ENCODE assay signal across 20 cellular contexts in the genomic region with DNA sequence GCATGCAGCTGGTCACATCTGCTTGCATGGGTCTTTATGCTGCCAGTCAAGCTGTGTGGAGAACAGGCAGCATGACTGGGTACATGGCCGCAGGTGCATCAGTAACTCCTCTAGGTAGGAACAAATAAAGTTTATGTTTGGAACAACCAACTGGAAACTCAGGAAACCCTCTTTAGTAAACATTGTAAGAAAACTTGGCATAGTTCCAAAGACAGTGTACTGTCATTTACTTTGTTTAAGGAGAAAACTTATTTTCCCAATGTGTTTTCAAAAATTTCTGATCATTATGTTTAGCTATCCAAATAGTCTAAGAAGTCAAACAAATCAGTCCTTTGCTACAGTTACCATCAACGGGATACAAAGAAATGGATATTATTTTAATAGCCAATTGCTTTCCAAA.
DNase-seq lines count a peak whose midpoint lies in the region; ATAC-seq, FAIRE-seq and TF ChIP-seq lines count a peak whose summit lies in the region.
"Had no signal": no experiment of that assay in that cellular context is flagged by ENCODE, and none has a peak within 500 bp of the region (broad histone marks: within the 10 kb centered on the region; RNA-seq: fewer than 3 reads in every experiment).

No MANE protein-coding gene starts in this region.

- no peak overlapping the region for H3K27ac ChIP-seq in PC-9
- H3K27ac ChIP-seq: GM23248 had no signal

- TF ChIP-seq CTCF in PC-9 (conservative IDR thresholded peaks at IDR 0.05), result no peak
- TF ChIP-seq CTCF in bronchial epithelial cell (IDR thresholded peaks at IDR 0.05; ENCODE audit: insufficient read depth, low read length, severe bottlenecking), result no peak

- no peak for FAIRE-seq in bronchial epithelial cell (lab: Jason Lieb, UNC)
- FAIRE-seq: D721Med had no signal

- CTCF ChIA-PET in PC-9 (lab: Charles Lee), result no interaction called here

- POLR2A ChIA-PET in PC-9 (lab: Charles Lee; ENCODE audit: unreplicated experiment), result no interaction called here

- peak; percentile 64 for ATAC-seq in left colon
- ATAC-seq: SK-N-SH treated with all-trans-retinoic acid at 6 μM for 48 hours had no signal

- H3K4me1 ChIP-seq in PC-9 (replicated peaks; ENCODE audit: insufficient read depth), result peaks cover 9% of the 10 kb centered on the region; the same call in 1 of the 2 replicates

- H3K4me3 ChIP-seq in PC-9 (no peak overlapping the region), bronchial epithelial cell (ENCODE audit: low read depth, low read length) (no peak overlapping the region), H7 (ENCODE audit: insufficient read depth, low read depth, low read length) (no peak overlapping the region)
- H3K4me3 ChIP-seq: GM23248 had no signal

- intact Hi-C loops in PC-9 (cut with micrococcal nuclease; ENCODE audit: unreplicated experiment), result no loop called here
- intact Hi-C loops in left colon (cut with DNase I, micrococcal nuclease), result no loop called here

- H3K9me3 ChIP-seq in PC-9 (ENCODE audit: insufficient read depth, low read depth), result no peaks in the 10 kb centered on the region

- DNase-seq in ELR (ENCODE audit: low read depth) (peak; percentile 0), PC-9 (no peak), bronchial epithelial cell (ENCODE audit: low read depth) (peak; percentile 22), left colon (no peak), occipital lobe (lab: John Stamatoyannopoulos, UW) (no peak), H7 (no peak)
- DNase-seq in stimulated activated CD4-positive, alpha-beta T cell treated with anti-CD3 and anti-CD28 coated beads, Interleukin-4, amount 100 ng/mL, for 4 hours, result no peak
- DNase-seq: C1 segment of cervical spinal cord; CD8-positive, alpha-beta memory T cell; GDM1; GM23248; NCI-H1105; NCI-H2081; NCI-H2171 treated with DMSO at 0.1 percent for 48 hours; NCI-H446; NCI-H526 treated with DMSO at 0.1 percent for 48 hours; NK-92 treated with Interleukin-12 subunit alpha and Interleukin-12 subunit beta, amount 100 ng/mL, for 24 hours; SHP77 treated with DMSO at 0.1 percent for 48 hours had no signal

- no peaks in the 10 kb centered on the region; the same call in 1 of the 2 replicates for H3K9me2 ChIP-seq in PC-9 (ENCODE audit: insufficient read depth)

- H4K20me1 ChIP-seq in PC-9 (ENCODE audit: insufficient read depth), result no peaks in the 10 kb centered on the region

- no peaks in the 10 kb centered on the region for H3F3A ChIP-seq in PC-9 (ENCODE audit: insufficient read depth, low read depth)

- no peak overlapping the region for H2AFZ ChIP-seq in PC-9
- H2AFZ ChIP-seq: GM23248 had no signal

- BruUV-seq in PC-9 (replicated peaks; lab: Mats Ljungman, UMichigan), result no TSS peak

- no peaks in the 10 kb centered on the region for H3K79me2 ChIP-seq in PC-9 (ENCODE audit: low read depth)

- no peaks in the 10 kb centered on the region for H3K36me3 ChIP-seq in PC-9 (ENCODE audit: low read depth)
- H3K36me3 ChIP-seq in bronchial epithelial cell (ENCODE audit: control insufficient read depth, insufficient read depth, low read length), result no peaks in the 10 kb centered on the region
- no peaks in the 10 kb centered on the region for H3K36me3 ChIP-seq in H7 (replicated peaks; ENCODE audit: control insufficient read depth, insufficient read depth, low read length)

- H3K4me2 ChIP-seq in PC-9, result peak overlapping the region; percentile 58; the same call in 1 of the 2 replicates

- H3K27me3 ChIP-seq in PC-9 (ENCODE audit: insufficient read depth, low read depth) (no peaks in the 10 kb centered on the region), bronchial epithelial cell (ENCODE audit: control insufficient read depth, insufficient read depth, low read length) (no peaks in the 10 kb centered on the region), H7 (ENCODE audit: control insufficient read depth, insufficient read depth, low read length) (no peaks in the 10 kb centered on the region)

Comparison
In these comparisons a context has a peak if more than half of its experiments do, and no peak if none do; other contexts are left out.
1. DNase-seq: peak in ELR (single experiment) and bronchial epithelial cell (single experiment); none in PC-9 (0 of 2), left colon (0 of 2), stimulated activated CD4-positive, alpha-beta T cell treated with anti-CD3 and anti-CD28 coated beads, Interleukin-4, amount 100 ng/mL, for 4 hours (0 of 2), occipital lobe (single experiment) and H7 (single experiment).